ENCODE assay signal across 9 cellular contexts in genomic region chr4:100848865-100849264, GRCh38.
DNase-seq lines count a peak whose midpoint lies in the region; ATAC-seq and TF ChIP-seq lines count a peak whose summit lies in the region.
"Had no signal": no experiment of that assay in that cellular context is flagged by ENCODE, and none has a peak within 500 bp of the region (broad histone marks: within the 10 kb centered on the region; RNA-seq: fewer than 3 reads in every experiment).

No MANE protein-coding gene starts in this region.

- peak; percentile 80 for ATAC-seq in GM19025 (IDR thresholded peaks at IDR 0.05; ENCODE audit: low read depth, unreplicated experiment)
- peak; percentile 78 for ATAC-seq in HG03175 (IDR thresholded peaks at IDR 0.05; ENCODE audit: unreplicated experiment)

- H3K4me1 Mint-ChIP-seq in glutamatergic neuron (ENCODE audit: low read depth, unreplicated experiment), result peaks cover 21% of the 10 kb centered on the region
- H3K4me1 Mint-ChIP-seq in activated naive CD8-positive, alpha-beta T cell treated with anti-CD3 and anti-CD28 coated beads for 36 hours, result no peaks in the 10 kb centered on the region

- H3K27ac ChIP-seq in C4-2B, result no peak overlapping the region; the same call in 1 of the 2 replicates
- H3K27ac ChIP-seq: neutrophil had no signal

- no peaks in the 10 kb centered on the region for H3K36me3 Mint-ChIP-seq in glutamatergic neuron (ENCODE audit: unreplicated experiment)
- H3K36me3 Mint-ChIP-seq in activated naive CD8-positive, alpha-beta T cell treated with anti-CD3 and anti-CD28 coated beads for 36 hours, result no peaks in the 10 kb centered on the region

- H3K27ac Mint-ChIP-seq in glutamatergic neuron (ENCODE audit: unreplicated experiment), result no peak overlapping the region
- H3K27ac Mint-ChIP-seq in activated naive CD8-positive, alpha-beta T cell treated with anti-CD3 and anti-CD28 coated beads for 36 hours, result no peak overlapping the region

- H3K27me3 Mint-ChIP-seq in glutamatergic neuron (ENCODE audit: unreplicated experiment), result no peaks in the 10 kb centered on the region
- no peaks in the 10 kb centered on the region for H3K27me3 Mint-ChIP-seq in activated naive CD8-positive, alpha-beta T cell treated with anti-CD3 and anti-CD28 coated beads for 36 hours

- peaks cover 3% of the 10 kb centered on the region for H3K9me3 Mint-ChIP-seq in glutamatergic neuron (ENCODE audit: unreplicated experiment)
- no peaks in the 10 kb centered on the region for H3K9me3 Mint-ChIP-seq in activated naive CD8-positive, alpha-beta T cell treated with anti-CD3 and anti-CD28 coated beads for 36 hours

- H3K4me3 Mint-ChIP-seq in glutamatergic neuron (ENCODE audit: unreplicated experiment), result no peak overlapping the region
- H3K4me3 Mint-ChIP-seq in activated naive CD8-positive, alpha-beta T cell treated with anti-CD3 and anti-CD28 coated beads for 36 hours, result no peak overlapping the region

- TF ChIP-seq CTCF in C4-2B (conservative IDR thresholded peaks at IDR 0.05) (peak; percentile 28), glutamatergic neuron (IDR thresholded peaks at IDR 0.05; ENCODE audit: partially characterized antibody, unreplicated experiment) (no peak)

- DNase-seq in astrocyte of the hippocampus (ENCODE audit: low read depth, low spot score), result peak; percentile 23
- DNase-seq in mesenteric fat pad (ENCODE audit: low spot score), result no peak
- DNase-seq in glutamatergic neuron, result no peak
- DNase-seq in activated naive CD8-positive, alpha-beta T cell treated with anti-CD3 and anti-CD28 coated beads for 36 hours, result no peak
- DNase-seq in NK-92 treated with Interleukin-12 subunit alpha and Interleukin-12 subunit beta, amount 100 ng/mL, for 24 hours (lab: John Stamatoyannopoulos, UW), result no peak
